In genomic region chr5:151264113-151264512, GRCh38 we compare ENCODE assay signal across 11 cellular contexts. TPM values are rescaled to one million over a fixed set of nuclear protein-coding genes. Genes with fewer than 3 reads are reported as not detected.
DNase-seq lines count a peak whose midpoint lies in the region; ATAC-seq and FAIRE-seq lines count a peak whose summit lies in the region.
"Had no signal": no experiment of that assay in that cellular context is flagged by ENCODE, and none has a peak within 500 bp of the region (broad histone marks: within the 10 kb centered on the region; RNA-seq: fewer than 3 reads in every experiment).

No MANE protein-coding gene starts in this region.

- H3K4me3 Mint-ChIP-seq in naive B cell: peak overlapping the region in 1 of 8 donors; percentile 40
- H3K4me3 Mint-ChIP-seq: nephron had no signal

- H3K36me3 Mint-ChIP-seq in naive B cell: peaks cover 19 to 43% of the 10 kb centered on the region in 2 donors

- DNase-seq in adipocyte (ENCODE audit: low read depth): peak; percentile 41
- DNase-seq in naive B cell: no peak
- DNase-seq in stimulated activated naive CD4-positive, alpha-beta T cell (lab: John Stamatoyannopoulos, UW): no peak
- DNase-seq in frontal cortex (ENCODE audit: low spot score in 2 of 2): no peak
- no peak for DNase-seq in COLO668 (lab: John Stamatoyannopoulos, UW; ENCODE audit: unreplicated experiment)
- DNase-seq: NCI-H526 had no signal

- H3K36me3 ChIP-seq in adipocyte (ENCODE audit: control insufficient read depth, insufficient read depth, low read length, severe bottlenecking): peaks cover 14% of the 10 kb centered on the region

- no peak overlapping the region for H3K4me3 ChIP-seq in adipocyte (ENCODE audit: low read length)

- H3K9me3 Mint-ChIP-seq in naive B cell: no peaks in the 10 kb centered on the region
- H3K9me3 Mint-ChIP-seq: nephron had no signal

- H3K4me1 Mint-ChIP-seq in naive B cell: peaks cover 35 to 41% (median 40%) of the 10 kb centered on the region in 3 donors
- H3K4me1 Mint-ChIP-seq: nephron had no signal

- no peak overlapping the region for H3K9ac ChIP-seq in adipocyte (ENCODE audit: low read length)

- no peak for FAIRE-seq in frontal cortex (lab: Jason Lieb, UNC)
- FAIRE-seq: GM19239 had no signal

- peak; percentile 76 for ATAC-seq in GM18502 (IDR thresholded peaks at IDR 0.05; ENCODE audit: poor library complexity, unreplicated experiment)
- peak; percentile 92 for ATAC-seq in HG02870 (IDR thresholded peaks at IDR 0.05; ENCODE audit: unreplicated experiment)
- no peak for ATAC-seq in naive B cell (ENCODE audit: low read depth in 2 of 2)
- ATAC-seq in HG03135 (IDR thresholded peaks at IDR 0.05; ENCODE audit: unreplicated experiment): no peak

- no peaks in the 10 kb centered on the region for H3K9me3 ChIP-seq in adipocyte (ENCODE audit: control insufficient read depth, low read length)

- no peaks in the 10 kb centered on the region for H3K27me3 Mint-ChIP-seq in naive B cell

- peaks cover 14% of the 10 kb centered on the region for H3K4me1 ChIP-seq in adipocyte (ENCODE audit: control insufficient read depth, insufficient read depth, low read length)

- H3K27ac Mint-ChIP-seq in naive B cell: peak overlapping the region; percentile 74 to 92 (median 86)
- H3K27ac Mint-ChIP-seq: nephron had no signal

- H3K27me3 ChIP-seq in adipocyte (replicated peaks; ENCODE audit: control insufficient read depth, insufficient read depth, low read length): no peaks in the 10 kb centered on the region

RNA-seq across cellular contexts. Expression of gene GM2A, which starts 11.1 kb away (rescaled TPM):
- polyA plus RNA-seq in naive B cell (ENCODE audit: low read depth in 6 of 6): 10 to 100 TPM; 37.6 to 74.5 (median 53.4) TPM
- total RNA-seq in frontal cortex: 7.3 TPM

RNA-seq across cellular contexts. Expression of gene SLC36A3, which starts 39.5 kb away (rescaled TPM):
- under 1 TPM in 1 of 6 donors, not detected in 5; 0.26 TPM for polyA plus RNA-seq in naive B cell (ENCODE audit: low read depth in 6 of 6)
- total RNA-seq in frontal cortex: not detected

RNA-seq across cellular contexts. Expression of gene CCDC69, which starts 40.2 kb away (rescaled TPM):
- 100 to 1,000 TPM in 3 of 6 donors, 10 to 100 TPM in 3; 76.4 to 143 (median 98.1) TPM for polyA plus RNA-seq in naive B cell (ENCODE audit: low read depth in 6 of 6)
- 0.41 TPM for total RNA-seq in frontal cortex

Comparison
In these comparisons a context has a peak if more than half of its experiments do, and no peak if none do; other contexts are left out.
1. ATAC-seq: peak in GM18502 (single experiment) and HG02870 (single experiment); none in naive B cell (0 of 2) and HG03135 (single experiment).